ENCODE assay signal across 1 cellular context in the genomic region with DNA sequence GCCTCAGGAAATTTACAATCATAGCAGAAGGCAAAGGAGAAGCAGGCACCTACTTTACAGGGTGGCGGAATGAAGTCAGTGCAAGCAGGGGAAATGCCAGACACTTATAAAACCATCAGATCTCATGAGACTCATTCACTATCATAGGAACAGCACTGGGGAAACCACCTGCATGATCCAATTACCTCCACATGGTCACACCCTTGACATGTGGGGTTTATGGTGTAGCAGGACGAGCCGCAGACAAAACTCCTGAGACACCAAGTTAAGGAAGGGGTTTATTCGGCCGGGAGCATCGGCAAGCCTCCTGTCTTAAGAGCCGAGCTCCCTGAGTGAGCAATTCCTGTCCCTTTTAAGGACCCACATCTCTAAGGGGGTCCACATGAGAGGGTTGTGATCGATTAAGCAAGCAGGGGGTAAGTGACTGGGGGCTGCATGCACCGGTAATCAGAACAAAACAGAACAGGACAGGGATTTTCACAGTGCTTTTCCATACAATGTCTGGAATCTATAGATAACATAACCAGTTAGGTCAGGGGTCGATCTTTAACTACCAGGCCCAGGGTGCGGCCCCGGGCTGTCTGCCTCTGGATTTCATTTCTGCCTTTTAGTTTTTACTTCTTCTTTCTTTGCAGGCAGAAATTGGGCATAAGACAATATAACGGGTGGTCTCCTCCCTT.
TF ChIP-seq lines count a peak whose summit lies in the region.

No MANE protein-coding gene starts in this region.

TF ChIP-seq in K562, 482 proteins besides CTCF, POLR2A, EP300 and RAD21 (continued from another document):
- TF ChIP-seq KDM1A (IDR thresholded peaks at IDR 0.05), result peak; percentile 74 to 78
